Comparison of ENCODE assay signal across 25 cellular contexts in the genomic region with DNA sequence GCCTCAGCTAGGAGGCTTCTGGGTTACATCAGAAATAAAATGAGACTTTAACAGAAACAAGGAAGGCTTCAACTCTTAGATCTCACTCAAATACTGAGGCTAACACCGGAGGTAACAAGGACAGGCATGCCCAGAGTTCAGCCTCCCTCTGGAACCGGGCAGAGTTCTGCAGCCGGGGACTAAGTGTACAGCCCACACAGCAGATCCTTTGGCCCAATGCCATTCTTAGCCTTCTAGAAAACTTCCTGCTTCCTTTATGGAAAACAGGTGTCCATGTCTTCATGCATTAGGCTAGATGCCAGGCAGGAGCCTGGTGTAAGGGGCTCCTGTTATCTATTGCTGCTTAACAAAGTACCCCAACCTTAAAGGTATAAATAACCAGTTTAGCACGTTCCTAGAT.
DNase-seq lines count a peak whose midpoint lies in the region; TF ChIP-seq lines count a peak whose summit lies in the region.
"Had no signal": no experiment of that assay in that cellular context is flagged by ENCODE, and none has a peak within 500 bp of the region (broad histone marks: within the 10 kb centered on the region; RNA-seq: fewer than 3 reads in every experiment).

No MANE protein-coding gene starts in this region.

- peak overlapping the region in 2 of 3 experiments; percentile 44 to 67 for H3K4me3 Mint-ChIP-seq in nephron
- H3K4me3 Mint-ChIP-seq: activated B cell treated with CpG ODN at 0.5 μM for 24 hours; activated naive CD4-positive, alpha-beta T cell treated with anti-CD3 and anti-CD28 coated beads, Interleukin-2, amount 50 U/mL, for 24 hours; activated T-helper 17 cell treated with anti-CD3 and anti-CD28 coated beads, Interleukin-2, amount 50 U/mL, for 72 hours; CD8-positive, alpha-beta memory T cell; memory B cell; naive thymus-derived CD4-positive, alpha-beta T cell had no signal

- DNase-seq in DMS 273 (lab: John Stamatoyannopoulos, UW; ENCODE audit: unreplicated experiment) (peak; percentile 53), DMS 273 treated with DMSO at 0.1 percent for 48 hours (lab: John Stamatoyannopoulos, UW) (no peak), adipocyte (ENCODE audit: low read depth) (peak; percentile 40), fibroblast of peridontal ligament (ENCODE audit: extremely low read depth) (peak; percentile 12), amygdala (lab: John Stamatoyannopoulos, UW) (no peak), DMS53 treated with DMSO at 0.1 percent for 48 hours (lab: John Stamatoyannopoulos, UW; ENCODE audit: unreplicated experiment) (no peak), hippocampal formation (lab: John Stamatoyannopoulos, UW) (no peak)
- DNase-seq: activated B cell treated with CpG ODN at 0.5 μM for 24 hours; activated CD4-positive, alpha-beta T cell treated with anti-CD3 and anti-CD28 coated beads, Interleukin-2, amount 50 U/mL, for 4 hours; CD8-positive, alpha-beta memory T cell; GDM1; kidney; naive thymus-derived CD4-positive, alpha-beta T cell; NCI-H2171 treated with DMSO at 0.1 percent for 48 hours; NCI-H524 treated with DMSO at 0.1 percent for 48 hours; occipital lobe; RPMI8226; substantia nigra; upper lobe of right lung had no signal

- H3K36me3 ChIP-seq in adipocyte (ENCODE audit: control insufficient read depth, insufficient read depth, low read length, severe bottlenecking): no peaks in the 10 kb centered on the region
- H3K36me3 ChIP-seq: ascending aorta, gastroesophageal sphincter, upper lobe of right lung had no signal

- H3K4me1 ChIP-seq in adipocyte (ENCODE audit: control insufficient read depth, insufficient read depth, low read length): peaks cover 16% of the 10 kb centered on the region

- peaks cover 11% of the 10 kb centered on the region for H3K9me3 ChIP-seq in adipocyte (ENCODE audit: control insufficient read depth, low read length)
- H3K9me3 ChIP-seq: gastroesophageal sphincter, upper lobe of right lung had no signal

- no peak for TF ChIP-seq CTCF in nephron (IDR thresholded peaks at IDR 0.05; ENCODE audit: unreplicated experiment in 3 of 3)

- no peak overlapping the region for H3K4me3 ChIP-seq in adipocyte (ENCODE audit: low read length)
- H3K4me3 ChIP-seq: ascending aorta, gastroesophageal sphincter, upper lobe of right lung had no signal

- peaks cover 66% of the 10 kb centered on the region for H3K4me1 Mint-ChIP-seq in nephron

- H3K9ac ChIP-seq in adipocyte (ENCODE audit: low read length): no peak overlapping the region

- no peaks in the 10 kb centered on the region for H3K36me3 Mint-ChIP-seq in nephron (ENCODE audit: low read depth)
- H3K36me3 Mint-ChIP-seq: CD8-positive, alpha-beta memory T cell; memory B cell; naive thymus-derived CD4-positive, alpha-beta T cell had no signal

- H3K27me3 Mint-ChIP-seq in nephron (ENCODE audit: low read depth): peaks cover 15% of the 10 kb centered on the region
- H3K27me3 Mint-ChIP-seq: activated naive CD4-positive, alpha-beta T cell treated with anti-CD3 and anti-CD28 coated beads, Interleukin-2, amount 50 U/mL, for 24 hours; activated T-helper 17 cell treated with anti-CD3 and anti-CD28 coated beads, Interleukin-2, amount 50 U/mL, for 72 hours had no signal

- peaks cover 11% of the 10 kb centered on the region for H3K9me3 Mint-ChIP-seq in nephron
- H3K9me3 Mint-ChIP-seq: activated B cell treated with CpG ODN at 0.5 μM for 24 hours; activated naive CD4-positive, alpha-beta T cell treated with anti-CD3 and anti-CD28 coated beads, Interleukin-2, amount 50 U/mL, for 24 hours; activated T-helper 17 cell treated with anti-CD3 and anti-CD28 coated beads, Interleukin-2, amount 50 U/mL, for 72 hours; memory B cell had no signal

- H3K27ac Mint-ChIP-seq in nephron: peak overlapping the region; percentile 76 to 87 (median 84)
- H3K27ac Mint-ChIP-seq: activated B cell treated with CpG ODN at 0.5 μM for 24 hours; activated naive CD4-positive, alpha-beta T cell treated with anti-CD3 and anti-CD28 coated beads, Interleukin-2, amount 50 U/mL, for 24 hours; activated T-helper 17 cell treated with anti-CD3 and anti-CD28 coated beads, Interleukin-2, amount 50 U/mL, for 72 hours; CD8-positive, alpha-beta memory T cell; memory B cell; naive thymus-derived CD4-positive, alpha-beta T cell had no signal

- H3K27me3 ChIP-seq in adipocyte (replicated peaks; ENCODE audit: control insufficient read depth, insufficient read depth, low read length): peaks cover 36% of the 10 kb centered on the region
- H3K27me3 ChIP-seq: ascending aorta, gastroesophageal sphincter, upper lobe of right lung had no signal

Comparison
In these comparisons a context has a peak if more than half of its experiments do, and no peak if none do; other contexts are left out.
1. DNase-seq: peak in DMS 273 (single experiment), adipocyte (single experiment) and fibroblast of peridontal ligament (single experiment); none in DMS 273 treated with DMSO at 0.1 percent for 48 hours (single experiment), amygdala (0 of 56), DMS53 treated with DMSO at 0.1 percent for 48 hours (single experiment) and hippocampal formation (0 of 2).